Comparison of ENCODE assay signal across 19 cellular contexts in the genomic region with DNA sequence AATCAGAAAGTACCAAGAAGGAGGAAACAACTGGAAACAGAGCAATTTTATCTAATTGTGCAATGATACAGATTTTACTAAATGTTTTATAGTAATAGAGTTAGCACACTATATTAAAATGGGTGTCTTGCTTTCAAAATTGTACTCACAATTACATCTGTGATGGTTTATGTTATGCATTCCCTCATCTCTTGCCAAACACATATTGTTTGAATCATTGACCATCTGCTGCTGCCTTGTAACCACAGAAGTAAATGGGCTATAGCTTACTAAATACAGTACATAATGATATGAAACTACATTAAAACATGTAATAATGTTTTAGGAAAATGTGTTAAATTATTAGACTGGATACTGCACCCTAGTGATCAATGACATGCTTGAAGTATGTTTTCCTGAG.
DNase-seq lines count a peak whose midpoint lies in the region; ATAC-seq, FAIRE-seq and TF ChIP-seq lines count a peak whose summit lies in the region.
"Had no signal": no experiment of that assay in that cellular context is flagged by ENCODE, and none has a peak within 500 bp of the region (broad histone marks: within the 10 kb centered on the region; RNA-seq: fewer than 3 reads in every experiment).

No MANE protein-coding gene starts in this region.

- ATAC-seq in GM18873 (IDR thresholded peaks at IDR 0.05; ENCODE audit: low FRiP score, unreplicated experiment), result no peak
- ATAC-seq: activated CD8-positive, alpha-beta T cell treated with anti-CD3 and anti-CD28 coated beads for 36 hours; Right ventricle myocardium inferior had no signal

- H3K36me3 ChIP-seq in bronchial epithelial cell (ENCODE audit: control insufficient read depth, insufficient read depth, low read length) (no peaks in the 10 kb centered on the region), SJCRH30 (no peaks in the 10 kb centered on the region)

- no peak for TF ChIP-seq CTCF in bronchial epithelial cell (IDR thresholded peaks at IDR 0.05; ENCODE audit: insufficient read depth, low read length, severe bottlenecking)

- H3K9me3 ChIP-seq in SJCRH30 (replicated peaks), result no peaks in the 10 kb centered on the region

- no peaks in the 10 kb centered on the region for H3K4me1 ChIP-seq in SJCRH30

- DNase-seq in EL (peak; percentile 50), NCI-H1694 (lab: John Stamatoyannopoulos, UW) (peak; percentile 58), bronchial epithelial cell (ENCODE audit: low read depth) (peak; percentile 16), iris pigment epithelial cell (ENCODE audit: low read depth) (peak; percentile 88), SK-N-DZ (ENCODE audit: low spot score) (no peak), SJCRH30 (no peak)
- DNase-seq: activated CD8-positive, alpha-beta T cell treated with anti-CD3 and anti-CD28 coated beads for 36 hours; activated naive CD4-positive, alpha-beta T cell; amniotic stem cell; COR-L47; KBM-7; NCI-H146; NCI-H748 treated with DMSO at 0.1 percent for 48 hours; small intestine; stimulated activated CD4-positive, alpha-beta T cell treated with anti-CD3 and anti-CD28 coated beads, Interleukin-2, amount 100 ng/mL, for 48 hours; stimulated activated naive CD4-positive, alpha-beta T cell had no signal

- H3K4me3 ChIP-seq in bronchial epithelial cell (ENCODE audit: low read depth, low read length) (no peak overlapping the region), SJCRH30 (no peak overlapping the region)

- H3K27me3 ChIP-seq in bronchial epithelial cell (ENCODE audit: control insufficient read depth, insufficient read depth, low read length) (no peaks in the 10 kb centered on the region), SJCRH30 (no peaks in the 10 kb centered on the region)

- FAIRE-seq in bronchial epithelial cell (lab: Jason Lieb, UNC), result no peak
- FAIRE-seq: H54, small intestine had no signal

- H3K27ac ChIP-seq in SJCRH30, result no peak overlapping the region

Comparison
In these comparisons a context has a peak if more than half of its experiments do, and no peak if none do; other contexts are left out.
1. DNase-seq: peak in EL (single experiment), NCI-H1694 (single experiment), bronchial epithelial cell (single experiment) and iris pigment epithelial cell (single experiment); none in SK-N-DZ (single experiment) and SJCRH30 (0 of 2).